Comparison of ENCODE assay signal across 18 cellular contexts in genomic region chr12:98738539-98738938, GRCh38.
DNase-seq lines count a peak whose midpoint lies in the region; ATAC-seq and TF ChIP-seq lines count a peak whose summit lies in the region.
"Had no signal": no experiment of that assay in that cellular context is flagged by ENCODE, and none has a peak within 500 bp of the region (broad histone marks: within the 10 kb centered on the region; RNA-seq: fewer than 3 reads in every experiment).

No MANE protein-coding gene starts in this region.

- no peaks in the 10 kb centered on the region for H3K79me2 ChIP-seq in hepatocyte

- H3K36me3 Mint-ChIP-seq in activated CD4-positive, alpha-beta memory T cell treated with anti-CD3 and anti-CD28 coated beads for 36 hours: no peaks in the 10 kb centered on the region
- H3K36me3 Mint-ChIP-seq in activated CD4-positive, alpha-beta memory T cell treated with anti-CD3 and anti-CD28 coated beads, Interleukin-2, amount 10 ng/mL, durations not matched to agents 7 days and 5 days (ENCODE audit: low read depth): peaks cover 16% of the 10 kb centered on the region
- peaks cover 36% of the 10 kb centered on the region for H3K36me3 Mint-ChIP-seq in activated T-helper 17 cell treated with anti-CD3 and anti-CD28 coated beads, Interleukin-2, amount 50 U/mL, for 72 hours (ENCODE audit: low read depth)
- peaks cover 18% of the 10 kb centered on the region for H3K36me3 Mint-ChIP-seq in stimulated activated effector memory CD8-positive, alpha-beta T cell treated with anti-CD3 and anti-CD28 coated beads, Interleukin-12 subunit alpha, Interleukin-12 subunit beta, amount 100 ng/mL, for 72 hours

- H3K9me3 Mint-ChIP-seq in activated CD4-positive, alpha-beta memory T cell treated with anti-CD3 and anti-CD28 coated beads for 36 hours: no peaks in the 10 kb centered on the region
- no peaks in the 10 kb centered on the region for H3K9me3 Mint-ChIP-seq in activated CD4-positive, alpha-beta memory T cell treated with anti-CD3 and anti-CD28 coated beads, Interleukin-2, amount 10 ng/mL, durations not matched to agents 7 days and 5 days
- H3K9me3 Mint-ChIP-seq in activated T-helper 17 cell treated with anti-CD3 and anti-CD28 coated beads, Interleukin-2, amount 50 U/mL, for 72 hours: no peaks in the 10 kb centered on the region
- no peaks in the 10 kb centered on the region for H3K9me3 Mint-ChIP-seq in stimulated activated effector memory CD8-positive, alpha-beta T cell treated with anti-CD3 and anti-CD28 coated beads, Interleukin-12 subunit alpha, Interleukin-12 subunit beta, amount 100 ng/mL, for 72 hours

- no peak overlapping the region for H3K4me2 ChIP-seq in hepatocyte
- H3K4me2 ChIP-seq: A549 had no signal

- DNase-seq in activated CD4-positive, alpha-beta memory T cell treated with anti-CD3 and anti-CD28 coated beads for 36 hours: peak; percentile 48
- DNase-seq in activated CD4-positive, alpha-beta memory T cell treated with anti-CD3 and anti-CD28 coated beads, Interleukin-2, amount 10 ng/mL, durations not matched to agents 7 days and 5 days: no peak
- peak; percentile 40 for DNase-seq in stimulated activated CD4-positive, alpha-beta T cell treated with anti-CD3 and anti-CD28 coated beads, Interleukin-1b, Interleukin-23, amount 100 ng/mL, for 48 hours
- no peak for DNase-seq in stimulated activated CD4-positive, alpha-beta T cell treated with anti-CD3 and anti-CD28 coated beads, Interleukin-12 subunit alpha, Interleukin-12 subunit beta, amount 100 ng/mL, for 4 hours
- DNase-seq in stimulated activated effector memory CD8-positive, alpha-beta T cell treated with anti-CD3 and anti-CD28 coated beads, Interleukin-12 subunit alpha, Interleukin-12 subunit beta, amount 100 ng/mL, for 72 hours (ENCODE audit: low spot score in 2 of 2): peak in 1 of 2 donors; percentile 46
- DNase-seq in GM10248 (ENCODE audit: extremely low spot score): no peak
- no peak for DNase-seq in hepatocyte (ENCODE audit: low spot score)
- DNase-seq: EL, Kasumi-1, NCI-H187, NCI-H2227 treated with DMSO at 0.1 percent for 48 hours, NCI-H510A treated with DMSO at 0.1 percent for 48 hours, NCI-H748 treated with DMSO at 0.1 percent for 48 hours, Peyer's patch had no signal

- no peak overlapping the region for H2AFZ ChIP-seq in hepatocyte

- TF ChIP-seq CTCF in GM10248 (IDR thresholded peaks at IDR 0.05; ENCODE audit: control extremely low read depth, extremely low read depth, low read depth, missing control alignments) (no peak), hepatocyte (IDR thresholded peaks at IDR 0.05; ENCODE audit: poor library complexity) (no peak)

- H3K27ac ChIP-seq in hepatocyte: no peak overlapping the region
- H3K27ac ChIP-seq: A549, Peyer's patch had no signal

- no peaks in the 10 kb centered on the region for H3K36me3 ChIP-seq in hepatocyte (replicated peaks; ENCODE audit: insufficient read depth, low read depth)

- H3K9me3 ChIP-seq in hepatocyte (ENCODE audit: low read depth): no peaks in the 10 kb centered on the region
- H3K9me3 ChIP-seq: A549, Peyer's patch had no signal

- ATAC-seq in activated T-helper 17 cell treated with anti-CD3 and anti-CD28 coated beads, Interleukin-2, amount 50 U/mL, for 72 hours (replicated peaks): peak; percentile 42
- peak; percentile 43 for ATAC-seq in stimulated activated effector memory CD8-positive, alpha-beta T cell treated with anti-CD3 and anti-CD28 coated beads, Interleukin-12 subunit alpha, Interleukin-12 subunit beta, amount 100 ng/mL, for 72 hours
- ATAC-seq: A549 had no signal

- H3K27me3 Mint-ChIP-seq in activated CD4-positive, alpha-beta memory T cell treated with anti-CD3 and anti-CD28 coated beads for 36 hours: no peaks in the 10 kb centered on the region
- H3K27me3 Mint-ChIP-seq in activated CD4-positive, alpha-beta memory T cell treated with anti-CD3 and anti-CD28 coated beads, Interleukin-2, amount 10 ng/mL, durations not matched to agents 7 days and 5 days: no peaks in the 10 kb centered on the region
- H3K27me3 Mint-ChIP-seq in activated T-helper 17 cell treated with anti-CD3 and anti-CD28 coated beads, Interleukin-2, amount 50 U/mL, for 72 hours: no peaks in the 10 kb centered on the region

- CTCF ChIA-PET in activated CD4-positive, alpha-beta memory T cell treated with anti-CD3 and anti-CD28 coated beads for 36 hours (lab: Charles Lee): no interaction called here
- CTCF ChIA-PET in activated CD4-positive, alpha-beta memory T cell treated with anti-CD3 and anti-CD28 coated beads, Interleukin-2, amount 10 ng/mL, durations not matched to agents 7 days and 5 days (lab: Charles Lee): interaction anchor here (1.5 to 1.7 kb wide), 2 partner anchors 14 to 16 kb away, joined by 3 to 5 read pairs; no protein-coding TSS in a partner anchor
- CTCF ChIA-PET in GM10248 (lab: Yijun Ruan, JAX): interaction anchor here (0.8 to 5.6 kb wide), 6 partner anchors 9 to 27 kb away, joined by 3 to 33 read pairs (median 4); no protein-coding TSS in a partner anchor

- no peak overlapping the region for H3K27ac Mint-ChIP-seq in activated CD4-positive, alpha-beta memory T cell treated with anti-CD3 and anti-CD28 coated beads for 36 hours
- no peak overlapping the region for H3K27ac Mint-ChIP-seq in activated CD4-positive, alpha-beta memory T cell treated with anti-CD3 and anti-CD28 coated beads, Interleukin-2, amount 10 ng/mL, durations not matched to agents 7 days and 5 days
- H3K27ac Mint-ChIP-seq in activated T-helper 17 cell treated with anti-CD3 and anti-CD28 coated beads, Interleukin-2, amount 50 U/mL, for 72 hours: peak overlapping the region; percentile 79
- H3K27ac Mint-ChIP-seq in stimulated activated effector memory CD8-positive, alpha-beta T cell treated with anti-CD3 and anti-CD28 coated beads, Interleukin-12 subunit alpha, Interleukin-12 subunit beta, amount 100 ng/mL, for 72 hours: no peak overlapping the region
- H3K27ac Mint-ChIP-seq: B cell had no signal

- peaks cover 62% of the 10 kb centered on the region for H3K4me1 Mint-ChIP-seq in activated CD4-positive, alpha-beta memory T cell treated with anti-CD3 and anti-CD28 coated beads for 36 hours (ENCODE audit: low read depth)
- H3K4me1 Mint-ChIP-seq in activated CD4-positive, alpha-beta memory T cell treated with anti-CD3 and anti-CD28 coated beads, Interleukin-2, amount 10 ng/mL, durations not matched to agents 7 days and 5 days: peaks cover 32% of the 10 kb centered on the region
- peaks cover 43% of the 10 kb centered on the region for H3K4me1 Mint-ChIP-seq in activated T-helper 17 cell treated with anti-CD3 and anti-CD28 coated beads, Interleukin-2, amount 50 U/mL, for 72 hours
- peaks cover 39% of the 10 kb centered on the region for H3K4me1 Mint-ChIP-seq in stimulated activated effector memory CD8-positive, alpha-beta T cell treated with anti-CD3 and anti-CD28 coated beads, Interleukin-12 subunit alpha, Interleukin-12 subunit beta, amount 100 ng/mL, for 72 hours
- H3K4me1 Mint-ChIP-seq: B cell, CD14-positive monocyte had no signal

- 95% methylated on average over 2 of the region's 2 CpGs for WGBS in hepatocyte (ENCODE audit: low lambda C conversion rate, missing lambda C conversion rate)

- no peaks in the 10 kb centered on the region for H3K9me2 ChIP-seq in hepatocyte (replicated peaks; ENCODE audit: insufficient read depth)

- no peak overlapping the region for H3K4me3 Mint-ChIP-seq in activated CD4-positive, alpha-beta memory T cell treated with anti-CD3 and anti-CD28 coated beads for 36 hours
- no peak overlapping the region for H3K4me3 Mint-ChIP-seq in activated CD4-positive, alpha-beta memory T cell treated with anti-CD3 and anti-CD28 coated beads, Interleukin-2, amount 10 ng/mL, durations not matched to agents 7 days and 5 days
- H3K4me3 Mint-ChIP-seq in activated T-helper 17 cell treated with anti-CD3 and anti-CD28 coated beads, Interleukin-2, amount 50 U/mL, for 72 hours: peak overlapping the region; percentile 42
- H3K4me3 Mint-ChIP-seq in stimulated activated effector memory CD8-positive, alpha-beta T cell treated with anti-CD3 and anti-CD28 coated beads, Interleukin-12 subunit alpha, Interleukin-12 subunit beta, amount 100 ng/mL, for 72 hours: no peak overlapping the region
- H3K4me3 Mint-ChIP-seq: B cell, CD14-positive monocyte had no signal

- no peaks in the 10 kb centered on the region for H4K20me1 ChIP-seq in hepatocyte (ENCODE audit: insufficient read depth, poor library complexity, severe bottlenecking)

- H3K27me3 ChIP-seq in hepatocyte: no peaks in the 10 kb centered on the region
- H3K27me3 ChIP-seq: Peyer's patch had no signal

- no peak overlapping the region for H3K4me3 ChIP-seq in hepatocyte
- H3K4me3 ChIP-seq: A549, Peyer's patch had no signal

- POLR2A ChIA-PET in activated CD4-positive, alpha-beta memory T cell treated with anti-CD3 and anti-CD28 coated beads for 36 hours (lab: Charles Lee): interaction anchor here (1.3 kb wide), 1 partner anchor 95 kb away, joined by 4 read pairs; no protein-coding TSS in a partner anchor
- POLR2A ChIA-PET in activated CD4-positive, alpha-beta memory T cell treated with anti-CD3 and anti-CD28 coated beads, Interleukin-2, amount 10 ng/mL, durations not matched to agents 7 days and 5 days (lab: Charles Lee): interaction anchor here (1.1 to 1.9 kb wide), 3 partner anchors 13 to 15 kb away, joined by 3 to 4 read pairs (median 4); no protein-coding TSS in a partner anchor
- POLR2A ChIA-PET in GM10248 (lab: Yijun Ruan, JAX): no interaction called here

- intact Hi-C loops in activated CD4-positive, alpha-beta memory T cell treated with anti-CD3 and anti-CD28 coated beads for 36 hours (cut with micrococcal nuclease): no loop called here

- H3K4me1 ChIP-seq in hepatocyte (ENCODE audit: insufficient read depth): peaks cover 15% of the 10 kb centered on the region
- H3K4me1 ChIP-seq: Peyer's patch had no signal

Comparison
In these comparisons a context has a peak if more than half of its experiments do, and no peak if none do; other contexts are left out.
1. DNase-seq: peak in activated CD4-positive, alpha-beta memory T cell treated with anti-CD3 and anti-CD28 coated beads for 36 hours (single experiment) and stimulated activated CD4-positive, alpha-beta T cell treated with anti-CD3 and anti-CD28 coated beads, Interleukin-1b, Interleukin-23, amount 100 ng/mL, for 48 hours (single experiment); none in activated CD4-positive, alpha-beta memory T cell treated with anti-CD3 and anti-CD28 coated beads, Interleukin-2, amount 10 ng/mL, durations not matched to agents 7 days and 5 days (single experiment), stimulated activated CD4-positive, alpha-beta T cell treated with anti-CD3 and anti-CD28 coated beads, Interleukin-12 subunit alpha, Interleukin-12 subunit beta, amount 100 ng/mL, for 4 hours (single experiment), GM10248 (single experiment) and hepatocyte (single experiment).